ENCODE assay signal across 8 cellular contexts in the genomic region with DNA sequence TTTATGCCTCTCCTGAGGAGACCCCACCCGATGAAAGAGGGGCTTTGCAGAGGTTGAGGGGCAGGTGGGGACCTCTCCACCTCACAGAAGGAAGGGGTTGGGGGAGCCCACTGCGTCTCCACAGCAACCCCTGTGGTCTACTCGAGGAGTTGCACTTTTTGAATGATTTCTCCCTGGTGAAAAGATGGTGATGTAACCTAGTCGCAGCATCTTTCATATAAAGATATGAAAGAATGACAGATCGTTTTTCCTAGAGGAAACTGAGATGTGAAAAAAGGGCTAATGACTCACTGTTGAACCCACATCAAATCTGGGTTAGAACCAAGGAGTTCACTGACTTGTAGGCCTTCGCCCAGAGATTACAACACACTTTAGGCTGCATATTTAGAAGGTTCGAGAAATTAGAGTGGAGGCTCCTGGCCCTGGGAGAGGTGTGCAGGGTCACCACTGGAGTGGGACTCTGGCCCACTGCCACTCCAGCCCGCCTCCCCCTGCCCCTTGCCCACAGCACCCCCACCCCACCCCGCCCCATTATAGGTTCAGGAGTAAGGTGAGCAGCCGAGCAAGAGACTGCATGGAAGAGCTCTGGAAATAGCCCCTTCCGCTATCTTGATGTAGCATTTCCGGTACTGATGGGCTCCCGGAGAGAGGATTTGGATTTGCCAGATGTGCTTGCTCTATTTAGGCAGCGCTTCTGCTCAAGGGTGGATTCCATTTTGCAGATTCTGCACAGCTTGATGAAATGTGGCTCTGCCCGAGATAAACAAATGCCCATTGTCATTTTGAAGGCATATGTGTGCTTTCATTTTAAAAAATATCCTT. TPM values are rescaled to one million over a fixed set of nuclear protein-coding genes. Genes with fewer than 3 reads are reported as not detected.
A peak's percentile ranks its signal among the peaks of the same experiment; 100 is the strongest.
DNase-seq lines count a peak whose midpoint lies in the region; ATAC-seq and TF ChIP-seq lines count a peak whose summit lies in the region.

No MANE protein-coding gene starts in this region.

- H3K27me3 Mint-ChIP-seq in dendritic cell treated with granulocyte-macrophage colony-stimulating factor and Interleukin-4, amounts not matched to agents 40 ng/mL and 50 ng/mL, for 4 days, result peaks cover 9% of the 10 kb centered on the region
- H3K27me3 Mint-ChIP-seq in neural crest cell (ENCODE audit: low read depth), result peaks cover 21% of the 10 kb centered on the region

- H3K4me3 Mint-ChIP-seq in dendritic cell treated with granulocyte-macrophage colony-stimulating factor and Interleukin-4, amounts not matched to agents 40 ng/mL and 50 ng/mL, for 4 days, result peak overlapping the region; percentile 67
- no peak overlapping the region for H3K4me3 Mint-ChIP-seq in neural crest cell

- H3K9me3 Mint-ChIP-seq in dendritic cell treated with granulocyte-macrophage colony-stimulating factor and Interleukin-4, amounts not matched to agents 40 ng/mL and 50 ng/mL, for 4 days, result no peaks in the 10 kb centered on the region
- H3K9me3 Mint-ChIP-seq in neural crest cell, result no peaks in the 10 kb centered on the region

- peak; percentile 59 for ATAC-seq in GM18520 (IDR thresholded peaks at IDR 0.05; ENCODE audit: unreplicated experiment)
- ATAC-seq in HG03066 (IDR thresholded peaks at IDR 0.05; ENCODE audit: low read depth, unreplicated experiment), result peak; percentile 59

- in situ Hi-C loops in SK-MEL-5 (cut with HindIII; ENCODE audit: low pct_unique_long_range_greater_than_20kb, low sequenced_read_pairs), result no loop called here

- peak overlapping the region; percentile 52 for H3K27ac Mint-ChIP-seq in dendritic cell treated with granulocyte-macrophage colony-stimulating factor and Interleukin-4, amounts not matched to agents 40 ng/mL and 50 ng/mL, for 4 days
- no peak overlapping the region for H3K27ac Mint-ChIP-seq in neural crest cell (ENCODE audit: unreplicated experiment)

- peaks cover 25% of the 10 kb centered on the region for H3K4me1 Mint-ChIP-seq in dendritic cell treated with granulocyte-macrophage colony-stimulating factor and Interleukin-4, amounts not matched to agents 40 ng/mL and 50 ng/mL, for 4 days (ENCODE audit: low read depth)
- H3K4me1 Mint-ChIP-seq in neural crest cell, result peaks cover 29% of the 10 kb centered on the region

- H3K36me3 Mint-ChIP-seq in dendritic cell treated with granulocyte-macrophage colony-stimulating factor and Interleukin-4, amounts not matched to agents 40 ng/mL and 50 ng/mL, for 4 days (ENCODE audit: low read depth), result no peaks in the 10 kb centered on the region
- H3K36me3 Mint-ChIP-seq in neural crest cell (ENCODE audit: low read depth), result no peaks in the 10 kb centered on the region

- intact Hi-C loops in dendritic cell treated with granulocyte-macrophage colony-stimulating factor and Interleukin-4, amounts not matched to agents 40 ng/mL and 50 ng/mL, for 4 days (cut with micrococcal nuclease), result no loop called here

- peak; percentile 19 for TF ChIP-seq CTCF in neural crest cell (conservative IDR thresholded peaks at IDR 0.05)

- peak; percentile 82 for DNase-seq in A172 (ENCODE audit: low spot score)
- peak; percentile 68 for DNase-seq in SK-MEL-5 (ENCODE audit: low read depth, low spot score)
- DNase-seq in neural crest cell (ENCODE audit: low read depth, low spot score), result no peak
- DNase-seq in NCI-H1048 (lab: John Stamatoyannopoulos, UW), result no peak
- no peak for DNase-seq in cerebellar nuclear complex (lab: John Stamatoyannopoulos, UW)

RNA-seq across cellular contexts. Expression of gene TGFB2, which starts 6.7 kb away (rescaled TPM):
- 65.5 and 87.6 TPM in 2 replicates for total RNA-seq in A172 (2014; rRNA removed; shearing (Covaris generic))
- 1.8 and 2.1 TPM in 2 replicates for total RNA-seq in SK-MEL-5 (2014; rRNA removed; shearing (Covaris generic))
- polyA plus RNA-seq in SK-MEL-5 (2015; cell fraction: cytosol; rRNA removed), result 1.4 and 1.8 TPM in 2 replicates
- polyA plus RNA-seq in SK-MEL-5 (2015; cell fraction: nucleus; rRNA removed), result 0.92 and 1.1 TPM in 2 replicates
- 11.4 and 14.0 TPM in 2 replicates for total RNA-seq in neural crest cell

Comparison
In these comparisons a context has a peak if more than half of its experiments do, and no peak if none do; other contexts are left out.
1. DNase-seq: peak in A172 (single experiment) and SK-MEL-5 (single experiment); none in neural crest cell (single experiment), NCI-H1048 (single experiment) and cerebellar nuclear complex (0 of 2).